Comparison of ENCODE assay signal across 1 cellular context in genomic region chr10:46048152-46048551, GRCh38.
TF ChIP-seq lines count a peak whose summit lies in the region.

No MANE protein-coding gene starts in this region.

TF ChIP-seq in HepG2, 621 proteins besides CTCF, POLR2A, EP300 and RAD21 (continued from another document):
- TF ChIP-seq ZNF724P (CRISPR knock-in tag; IDR thresholded peaks at IDR 0.05; ENCODE audit: borderline replicate concordance) = no peak
- no peak for TF ChIP-seq ZNF496 (CRISPR knock-in tag; IDR thresholded peaks at IDR 0.05; ENCODE audit: insufficient replicate concordance)
- TF ChIP-seq, protein P1, sequence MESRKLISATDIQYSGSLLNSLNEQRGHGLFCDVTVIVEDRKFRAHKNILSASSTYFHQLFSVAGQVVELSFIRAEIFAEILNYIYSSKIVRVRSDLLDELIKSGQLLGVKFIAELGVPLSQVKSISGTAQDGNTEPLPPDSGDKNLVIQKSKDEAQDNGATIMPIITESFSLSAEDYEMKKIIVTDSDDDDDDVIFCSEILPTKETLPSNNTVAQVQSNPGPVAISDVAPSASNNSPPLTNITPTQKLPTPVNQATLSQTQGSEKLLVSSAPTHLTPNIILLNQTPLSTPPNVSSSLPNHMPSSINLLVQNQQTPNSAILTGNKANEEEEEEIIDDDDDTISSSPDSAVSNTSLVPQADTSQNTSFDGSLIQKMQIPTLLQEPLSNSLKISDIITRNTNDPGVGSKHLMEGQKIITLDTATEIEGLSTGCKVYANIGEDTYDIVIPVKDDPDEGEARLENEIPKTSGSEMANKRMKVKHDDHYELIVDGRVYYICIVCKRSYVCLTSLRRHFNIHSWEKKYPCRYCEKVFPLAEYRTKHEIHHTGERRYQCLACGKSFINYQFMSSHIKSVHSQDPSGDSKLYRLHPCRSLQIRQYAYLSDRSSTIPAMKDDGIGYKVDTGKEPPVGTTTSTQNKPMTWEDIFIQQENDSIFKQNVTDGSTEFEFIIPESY (CRISPR knock-in tag; IDR thresholded peaks at IDR 0.05) = no peak
- no peak for TF ChIP-seq LCORL (IDR thresholded peaks at IDR 0.05)
- TF ChIP-seq LCORL (CRISPR knock-in tag; IDR thresholded peaks at IDR 0.05) = no peak
- TF ChIP-seq ZNF558 (CRISPR knock-in tag; IDR thresholded peaks at IDR 0.05; ENCODE audit: borderline replicate concordance) = no peak
TF ChIP-seq in HepG2: peak in this region for 24.
